8 cellular contexts compared by ENCODE assay signal in the genomic region with DNA sequence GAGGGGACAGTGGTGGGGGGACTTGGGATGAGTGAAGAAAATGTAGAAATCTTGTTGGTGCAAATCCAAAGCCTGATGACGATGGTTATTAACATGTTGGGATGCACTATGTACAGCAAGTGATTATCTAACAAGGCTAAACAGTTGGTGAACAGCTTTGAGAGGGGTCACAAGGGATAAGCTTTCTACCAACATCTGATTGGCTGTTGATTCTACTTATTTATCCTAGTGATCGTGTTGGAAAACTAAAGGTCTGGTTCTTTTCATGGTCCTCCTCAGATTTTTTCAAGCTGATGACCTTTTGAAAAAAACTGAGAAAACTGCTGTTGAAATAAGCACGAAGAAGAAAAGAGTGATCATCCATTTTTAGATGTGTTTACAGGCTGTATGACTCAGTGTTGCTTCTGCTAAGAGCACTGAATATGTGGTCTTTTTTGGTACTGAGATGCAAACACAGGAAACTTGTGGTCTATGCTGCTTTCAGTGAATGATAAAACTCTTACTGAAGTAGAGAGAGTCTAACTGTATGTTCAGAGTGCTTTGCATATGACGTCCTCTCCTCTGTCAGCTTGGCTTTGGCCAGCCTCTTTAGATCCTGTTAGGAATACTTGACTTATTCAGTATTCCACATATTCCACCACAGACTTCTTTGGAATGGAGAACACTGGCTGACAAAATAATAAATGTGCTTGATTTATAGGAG.
DNase-seq lines count a peak whose midpoint lies in the region; ATAC-seq and TF ChIP-seq lines count a peak whose summit lies in the region.

No MANE protein-coding gene starts in this region.

- ATAC-seq in GM18520 (IDR thresholded peaks at IDR 0.05; ENCODE audit: unreplicated experiment): peak; percentile 100
- ATAC-seq in HG02973 (IDR thresholded peaks at IDR 0.05; ENCODE audit: unreplicated experiment): peak; percentile 100
- ATAC-seq in SK-N-SH treated with all-trans-retinoic acid at 6 μM for 48 hours: peak; percentile 85

- no peaks in the 10 kb centered on the region for H3K36me3 ChIP-seq in ACC112 (ENCODE audit: insufficient read depth, low read length)

- peak overlapping the region; percentile 49 for H3K4me3 ChIP-seq in ACC112 (ENCODE audit: low read depth, low read length)

- H3K4me1 ChIP-seq in ACC112 (ENCODE audit: control insufficient read depth, insufficient read depth, low read length, unreplicated experiment): peaks cover 31% of the 10 kb centered on the region

- H3K27me3 ChIP-seq in ACC112 (ENCODE audit: insufficient read depth, low read length): no peaks in the 10 kb centered on the region

- no peaks in the 10 kb centered on the region for H3K79me2 ChIP-seq in ACC112 (ENCODE audit: control insufficient read depth, insufficient read depth, low read length, unreplicated experiment)

- H3K27ac ChIP-seq in ACC112 (ENCODE audit: low read depth, low read length): peak overlapping the region; percentile 99

- peak overlapping the region; percentile 49 for H2AFZ ChIP-seq in ACC112 (ENCODE audit: low read length, unreplicated experiment)

- DNase-seq in glomerular endothelial cell (ENCODE audit: extremely low read depth, low read depth, low spot score) (peak; percentile 14), NCI-H1930 (lab: John Stamatoyannopoulos, UW) (no peak), NCI-H1092 (lab: John Stamatoyannopoulos, UW) (no peak), NCI-H2227 (lab: John Stamatoyannopoulos, UW; ENCODE audit: unreplicated experiment) (no peak)

TF ChIP-seq in SK-N-SH treated with all-trans-retinoic acid at 6 μM for 48 hours, 23 proteins besides CTCF, POLR2A, EP300 and RAD21:
- TF ChIP-seq CSDC2 (CRISPR knock-in tag; IDR thresholded peaks at IDR 0.05) (no peak), TCF4 (CRISPR knock-in tag; IDR thresholded peaks at IDR 0.05; ENCODE audit: borderline replicate concordance) (no peak), PPARA (CRISPR knock-in tag; IDR thresholded peaks at IDR 0.05; ENCODE audit: borderline replicate concordance) (no peak), RARB (CRISPR knock-in tag; IDR thresholded peaks at IDR 0.05) (no peak), SNAI2 (CRISPR knock-in tag; IDR thresholded peaks at IDR 0.05) (no peak), ESRRG (CRISPR knock-in tag; IDR thresholded peaks at IDR 0.05) (no peak), ZNF8 (CRISPR knock-in tag; IDR thresholded peaks at IDR 0.05) (no peak)
- TF ChIP-seq, protein P1, sequence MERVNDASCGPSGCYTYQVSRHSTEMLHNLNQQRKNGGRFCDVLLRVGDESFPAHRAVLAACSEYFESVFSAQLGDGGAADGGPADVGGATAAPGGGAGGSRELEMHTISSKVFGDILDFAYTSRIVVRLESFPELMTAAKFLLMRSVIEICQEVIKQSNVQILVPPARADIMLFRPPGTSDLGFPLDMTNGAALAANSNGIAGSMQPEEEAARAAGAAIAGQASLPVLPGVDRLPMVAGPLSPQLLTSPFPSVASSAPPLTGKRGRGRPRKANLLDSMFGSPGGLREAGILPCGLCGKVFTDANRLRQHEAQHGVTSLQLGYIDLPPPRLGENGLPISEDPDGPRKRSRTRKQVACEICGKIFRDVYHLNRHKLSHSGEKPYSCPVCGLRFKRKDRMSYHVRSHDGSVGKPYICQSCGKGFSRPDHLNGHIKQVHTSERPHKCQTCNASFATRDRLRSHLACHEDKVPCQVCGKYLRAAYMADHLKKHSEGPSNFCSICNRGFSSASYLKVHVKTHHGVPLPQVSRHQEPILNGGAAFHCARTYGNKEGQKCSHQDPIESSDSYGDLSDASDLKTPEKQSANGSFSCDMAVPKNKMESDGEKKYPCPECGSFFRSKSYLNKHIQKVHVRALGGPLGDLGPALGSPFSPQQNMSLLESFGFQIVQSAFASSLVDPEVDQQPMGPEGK (CRISPR knock-in tag; IDR thresholded peaks at IDR 0.05; ENCODE audit: borderline replicate concordance): no peak
- TF ChIP-seq, protein P2, sequence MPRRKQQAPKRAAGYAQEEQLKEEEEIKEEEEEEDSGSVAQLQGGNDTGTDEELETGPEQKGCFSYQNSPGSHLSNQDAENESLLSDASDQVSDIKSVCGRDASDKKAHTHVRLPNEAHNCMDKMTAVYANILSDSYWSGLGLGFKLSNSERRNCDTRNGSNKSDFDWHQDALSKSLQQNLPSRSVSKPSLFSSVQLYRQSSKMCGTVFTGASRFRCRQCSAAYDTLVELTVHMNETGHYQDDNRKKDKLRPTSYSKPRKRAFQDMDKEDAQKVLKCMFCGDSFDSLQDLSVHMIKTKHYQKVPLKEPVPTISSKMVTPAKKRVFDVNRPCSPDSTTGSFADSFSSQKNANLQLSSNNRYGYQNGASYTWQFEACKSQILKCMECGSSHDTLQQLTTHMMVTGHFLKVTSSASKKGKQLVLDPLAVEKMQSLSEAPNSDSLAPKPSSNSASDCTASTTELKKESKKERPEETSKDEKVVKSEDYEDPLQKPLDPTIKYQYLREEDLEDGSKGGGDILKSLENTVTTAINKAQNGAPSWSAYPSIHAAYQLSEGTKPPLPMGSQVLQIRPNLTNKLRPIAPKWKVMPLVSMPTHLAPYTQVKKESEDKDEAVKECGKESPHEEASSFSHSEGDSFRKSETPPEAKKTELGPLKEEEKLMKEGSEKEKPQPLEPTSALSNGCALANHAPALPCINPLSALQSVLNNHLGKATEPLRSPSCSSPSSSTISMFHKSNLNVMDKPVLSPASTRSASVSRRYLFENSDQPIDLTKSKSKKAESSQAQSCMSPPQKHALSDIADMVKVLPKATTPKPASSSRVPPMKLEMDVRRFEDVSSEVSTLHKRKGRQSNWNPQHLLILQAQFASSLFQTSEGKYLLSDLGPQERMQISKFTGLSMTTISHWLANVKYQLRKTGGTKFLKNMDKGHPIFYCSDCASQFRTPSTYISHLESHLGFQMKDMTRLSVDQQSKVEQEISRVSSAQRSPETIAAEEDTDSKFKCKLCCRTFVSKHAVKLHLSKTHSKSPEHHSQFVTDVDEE (CRISPR knock-in tag; IDR thresholded peaks at IDR 0.05): no peak
